Comparison of ENCODE assay signal across 28 cellular contexts in genomic region chr18:30175621-30176225, GRCh38.
"Had no signal": no experiment of that assay in that cellular context is flagged by ENCODE, and none has a peak within 500 bp of the region (broad histone marks: within the 10 kb centered on the region; RNA-seq: fewer than 3 reads in every experiment).

No MANE protein-coding gene starts in this region.

- ATAC-seq: activated T-cell treated with anti-CD3 and anti-CD28 coated beads, Interleukin-2, amount 50 U/mL, for 4 hours; activated T-helper 17 cell treated with anti-CD3 and anti-CD28 coated beads, Interleukin-2, amount 50 U/mL, for 72 hours; left cardiac atrium; left ventricle myocardium superior; sciatic nerve; stimulated activated naive B cell treated with anti-CD40 and anti-IgM and Interleukin-4, amounts not matched to agents 10 μg/mL and 1 μg/mL and 100 μg/mL, for 72 hours had no signal

- H3K36me3 Mint-ChIP-seq: stimulated activated naive B cell treated with anti-CD40 and anti-IgM and Interleukin-4, amounts not matched to agents 10 μg/mL and 1 μg/mL and 100 μg/mL, for 72 hours had no signal

- H3K4me1 ChIP-seq: breast epithelium, prostate gland, stomach, tibial artery had no signal

- H3K9me3 ChIP-seq: neutrophil, ovary, prostate gland had no signal

- DNase-seq: activated CD4-positive, alpha-beta memory T cell treated with anti-CD3 and anti-CD28 coated beads, Interleukin-2, amount 10 ng/mL, durations not matched to agents 7 days and 5 days; activated CD4-positive, alpha-beta T cell treated with anti-CD3 and anti-CD28 coated beads, Interleukin-2, amount 10 ng/mL, durations not matched to agents 24 days and 14 days; activated CD4-positive, CD25-positive, alpha-beta regulatory T cell treated with anti-CD3 and anti-CD28 coated beads, Interleukin-2, amount 50 U/mL, for 72 hours; activated gamma-delta T cell treated with Interleukin-2 at 50 U/mL for 16 hours; activated naive CD4-positive, alpha-beta T cell treated with anti-CD3 and anti-CD28 coated beads, Interleukin-2, amount 50 U/mL, for 16 hours; activated T-cell treated with anti-CD3 and anti-CD28 coated beads, Interleukin-2, amount 50 U/mL, for 4 hours; amygdala; central memory CD4-positive, alpha-beta T cell; foreskin fibroblast; head of caudate nucleus; hippocampal formation; left cardiac atrium; left ventricle myocardium superior; ovary; retina; stimulated activated CD4-positive, alpha-beta T cell treated with anti-CD3 and anti-CD28 coated beads, Interleukin-4, amount 100 ng/mL, for 4 hours; stimulated activated CD8-positive, alpha-beta memory T cell treated with anti-CD3 and anti-CD28 coated beads, Interleukin-4, amount 100 ng/mL, for 48 hours; stimulated activated naive B cell treated with anti-CD40 and anti-IgM and Interleukin-4, amounts not matched to agents 10 μg/mL and 1 μg/mL and 100 μg/mL, for 72 hours; stomach; T1000; tibial artery had no signal

- H3K27me3 Mint-ChIP-seq: activated CD4-positive, alpha-beta memory T cell treated with anti-CD3 and anti-CD28 coated beads, Interleukin-2, amount 10 ng/mL, durations not matched to agents 7 days and 5 days; activated CD4-positive, alpha-beta T cell treated with anti-CD3 and anti-CD28 coated beads, Interleukin-2, amount 10 ng/mL, durations not matched to agents 24 days and 14 days; activated T-helper 17 cell treated with anti-CD3 and anti-CD28 coated beads, Interleukin-2, amount 50 U/mL, for 72 hours; stimulated activated naive B cell treated with anti-CD40 and anti-IgM and Interleukin-4, amounts not matched to agents 10 μg/mL and 1 μg/mL and 100 μg/mL, for 72 hours had no signal

- H3K27me3 ChIP-seq: breast epithelium, neutrophil, ovary, stomach, tibial artery had no signal

- H3K4me1 Mint-ChIP-seq: activated CD4-positive, alpha-beta memory T cell treated with anti-CD3 and anti-CD28 coated beads, Interleukin-2, amount 10 ng/mL, durations not matched to agents 7 days and 5 days; activated CD4-positive, alpha-beta T cell treated with anti-CD3 and anti-CD28 coated beads, Interleukin-2, amount 10 ng/mL, durations not matched to agents 24 days and 14 days; activated T-helper 17 cell treated with anti-CD3 and anti-CD28 coated beads, Interleukin-2, amount 50 U/mL, for 72 hours; stimulated activated naive B cell treated with anti-CD40 and anti-IgM and Interleukin-4, amounts not matched to agents 10 μg/mL and 1 μg/mL and 100 μg/mL, for 72 hours had no signal

- H3K4me3 Mint-ChIP-seq: activated CD4-positive, alpha-beta memory T cell treated with anti-CD3 and anti-CD28 coated beads, Interleukin-2, amount 10 ng/mL, durations not matched to agents 7 days and 5 days; activated CD4-positive, alpha-beta T cell treated with anti-CD3 and anti-CD28 coated beads, Interleukin-2, amount 10 ng/mL, durations not matched to agents 24 days and 14 days; activated T-cell treated with anti-CD3 and anti-CD28 coated beads, Interleukin-2, amount 50 U/mL, for 4 hours; activated T-helper 17 cell treated with anti-CD3 and anti-CD28 coated beads, Interleukin-2, amount 50 U/mL, for 72 hours; nephron; stimulated activated naive B cell treated with anti-CD40 and anti-IgM and Interleukin-4, amounts not matched to agents 10 μg/mL and 1 μg/mL and 100 μg/mL, for 72 hours had no signal

- H3K27ac ChIP-seq: breast epithelium, neutrophil, ovary, prostate gland, skin epidermis, stomach, tibial artery had no signal

- H3K27ac Mint-ChIP-seq: activated CD4-positive, alpha-beta memory T cell treated with anti-CD3 and anti-CD28 coated beads, Interleukin-2, amount 10 ng/mL, durations not matched to agents 7 days and 5 days; activated CD4-positive, alpha-beta T cell treated with anti-CD3 and anti-CD28 coated beads, Interleukin-2, amount 10 ng/mL, durations not matched to agents 24 days and 14 days; activated T-helper 17 cell treated with anti-CD3 and anti-CD28 coated beads, Interleukin-2, amount 50 U/mL, for 72 hours; nephron; stimulated activated naive B cell treated with anti-CD40 and anti-IgM and Interleukin-4, amounts not matched to agents 10 μg/mL and 1 μg/mL and 100 μg/mL, for 72 hours had no signal

- H3K4me3 ChIP-seq: breast epithelium, ovary, prostate gland, skin epidermis, stomach, tibial artery had no signal
